In genomic region chr9:33106372-33106771, GRCh38 we compare ENCODE assay signal across 17 cellular contexts. TPM values are rescaled to one million over a fixed set of nuclear protein-coding genes. Genes with fewer than 3 reads are reported as not detected.
DNase-seq lines count a peak whose midpoint lies in the region; ATAC-seq and TF ChIP-seq lines count a peak whose summit lies in the region.
"Had no signal": no experiment of that assay in that cellular context is flagged by ENCODE, and none has a peak within 500 bp of the region (broad histone marks: within the 10 kb centered on the region; RNA-seq: fewer than 3 reads in every experiment).

No MANE protein-coding gene starts in this region.

- in situ Hi-C loops in IMR-90 (cut with MboI; ENCODE audit: low sequenced_read_pairs) = no loop called here

- dilution Hi-C loops in IMR-90 (cut with HindIII; ENCODE audit: low sequenced_read_pairs, unreplicated experiment) = no loop called here

- TF ChIP-seq RAD21 in IMR-90 (IDR thresholded peaks at IDR 0.05; ENCODE audit: low read length) = no peak

- H2BK120ac ChIP-seq in IMR-90 (ENCODE audit: low read depth, low read length) = peak overlapping the region; percentile 28

- peak overlapping the region; percentile 18; the same call in 1 of the 2 replicates for H3K23ac ChIP-seq in IMR-90 (ENCODE audit: low read depth, low read length)

- no CpG with 5 or more reads among the region's 4 CpGs for WGBS in IMR-90 (ENCODE audit: extremely low coverage in 2 of 2, insufficient read length in 1 of 2), 2 experiments
- WGBS in esophagus, 2 donors = 64 to 77% methylated on average over 4 of the region's 4 CpGs

- H3K9ac ChIP-seq in IMR-90 (ENCODE audit: low read depth, low read length) = no peak overlapping the region

- H3K27ac ChIP-seq in ACC112 (ENCODE audit: low read depth, low read length) (peak overlapping the region; percentile 85), IMR-90 (ENCODE audit: insufficient read depth, low read length) (no peak overlapping the region), esophagus (ENCODE audit: low read depth in 2 of 2, low read length in 1 of 2) (peak overlapping the region; percentile 65 to 94)

- no peaks in the 10 kb centered on the region for H4K20me1 ChIP-seq in IMR-90 (ENCODE audit: insufficient read depth, low read length)

- peak overlapping the region; percentile 85 for H3K27ac Mint-ChIP-seq in osteocyte (ENCODE audit: unreplicated experiment)
- H3K27ac Mint-ChIP-seq: activated T-helper 2 cell treated with anti-CD3 and anti-CD28 coated beads, Interferon-gamma antibody, Interleukin-2, Interleukin-4, amounts not matched to agents 10 μg/mL and 5 μg/mL and 100 μg/mL, durations not matched to agents 14 hours and 24 hours and 36 hours; T-helper 1 cell treated with Interleukin-12 subunit alpha and Interleukin-12 subunit beta and Interleukin-4 antibody, amounts not matched to agents 30 μg/mL and 1 μg/mL, for 36 hours had no signal

- H3K79me2 ChIP-seq in ACC112 (ENCODE audit: control insufficient read depth, insufficient read depth, low read length, unreplicated experiment) = no peaks in the 10 kb centered on the region

- CTCF ChIA-PET in IMR-90 (lab: Yijun Ruan, JAX) (interaction anchor here (1.0 kb wide), 1 partner anchor 120 kb away, joined by 4 read pairs; no protein-coding TSS in a partner anchor), HEK293T (lab: Yijun Ruan, JAX) (no interaction called here)

- peak overlapping the region; percentile 80; the same call in 1 of the 2 replicates for H4K91ac ChIP-seq in IMR-90 (ENCODE audit: insufficient read depth, low read depth, low read length)

- H3K4me1 ChIP-seq in ACC112 (ENCODE audit: control insufficient read depth, insufficient read depth, low read length, unreplicated experiment) (peaks cover 59% of the 10 kb centered on the region), IMR-90 (ENCODE audit: control insufficient read depth, insufficient read depth, low read length) (peaks cover 23% of the 10 kb centered on the region), esophagus (ENCODE audit: control insufficient read depth in 2 of 2, insufficient read depth in 2 of 2, low read length in 1 of 2) (peaks cover 2 to 14% of the 10 kb centered on the region in 2 donors)

- peak overlapping the region; percentile 73 for H2AK5ac ChIP-seq in IMR-90 (ENCODE audit: low read depth, low read length)

- no peak for ATAC-seq in IMR-90 (ENCODE audit: low read depth)
- ATAC-seq in HG03025 (IDR thresholded peaks at IDR 0.05; ENCODE audit: low FRiP score, unreplicated experiment) = no peak
- ATAC-seq in GM19455 (IDR thresholded peaks at IDR 0.05; ENCODE audit: unreplicated experiment) = no peak
- ATAC-seq: K562 had no signal

- peaks cover 0 to 16% of the 10 kb centered on the region in 2 experiments; a peak in 1 of 4 replicates for H3K79me1 ChIP-seq in IMR-90 (ENCODE audit: low read depth in 1 of 2, low read length in 2 of 2)

- H3K4ac ChIP-seq in IMR-90 (ENCODE audit: low read depth, low read length) = peak overlapping the region; percentile 62

- no peaks in the 10 kb centered on the region for H3K9me3 Mint-ChIP-seq in osteocyte (ENCODE audit: unreplicated experiment)
- H3K9me3 Mint-ChIP-seq: activated T-helper 2 cell treated with anti-CD3 and anti-CD28 coated beads, Interferon-gamma antibody, Interleukin-2, Interleukin-4, amounts not matched to agents 10 μg/mL and 5 μg/mL and 100 μg/mL, durations not matched to agents 14 hours and 24 hours and 36 hours; brain; T-helper 1 cell treated with Interleukin-12 subunit alpha and Interleukin-12 subunit beta and Interleukin-4 antibody, amounts not matched to agents 30 μg/mL and 1 μg/mL, for 36 hours had no signal

- H4K8ac ChIP-seq in IMR-90 (ENCODE audit: low read depth in 2 of 2, low read length in 2 of 2) = peak overlapping the region; percentile 83 to 88; a peak in 3 of 4 replicates

- peaks cover 63% of the 10 kb centered on the region for H3K4me1 Mint-ChIP-seq in osteocyte (ENCODE audit: unreplicated experiment)

- peak overlapping the region; percentile 6 for H2AK9ac ChIP-seq in IMR-90 (replicated peaks; ENCODE audit: low read depth, low read length, poor library complexity)

- H3K27me3 ChIP-seq in ACC112 (ENCODE audit: insufficient read depth, low read length) (no peaks in the 10 kb centered on the region), IMR-90 (ENCODE audit: control insufficient read depth, insufficient read depth, low read length) (no peaks in the 10 kb centered on the region), esophagus (ENCODE audit: control insufficient read depth in 1 of 2, insufficient read depth in 2 of 2, low read length in 2 of 2) (no peaks in the 10 kb centered on the region)

- H3K36me3 ChIP-seq in ACC112 (ENCODE audit: insufficient read depth, low read length) = peaks cover 3% of the 10 kb centered on the region; the same call in 1 of the 2 replicates
- H3K36me3 ChIP-seq in IMR-90 (ENCODE audit: control insufficient read depth, insufficient read depth, low read length) = peaks cover 2% of the 10 kb centered on the region; the same call in 1 of the 2 replicates
- H3K36me3 ChIP-seq in esophagus (ENCODE audit: control insufficient read depth in 2 of 2, insufficient read depth in 2 of 2, low read length in 1 of 2) = peaks cover under 1 to 2% of the 10 kb centered on the region in 2 donors

- no peak overlapping the region for H3K4me3 Mint-ChIP-seq in osteocyte (ENCODE audit: unreplicated experiment)
- H3K4me3 Mint-ChIP-seq: brain; T-helper 1 cell treated with Interleukin-12 subunit alpha and Interleukin-12 subunit beta and Interleukin-4 antibody, amounts not matched to agents 30 μg/mL and 1 μg/mL, for 36 hours had no signal

- peak overlapping the region; percentile 73 for H2BK5ac ChIP-seq in IMR-90 (ENCODE audit: low read depth, low read length, poor library complexity, severe bottlenecking)

- H3K36me3 Mint-ChIP-seq in osteocyte (ENCODE audit: unreplicated experiment) = peaks cover 7% of the 10 kb centered on the region
- H3K36me3 Mint-ChIP-seq: brain had no signal

- H3K9me1 ChIP-seq in IMR-90 (ENCODE audit: insufficient read depth, low read length) = peaks cover 29% of the 10 kb centered on the region

- POLR2A ChIA-PET in IMR-90 (lab: Charles Lee; ENCODE audit: unreplicated experiment) (no interaction called here), HEK293T (lab: Yijun Ruan, JAX) (no interaction called here)

- no peaks in the 10 kb centered on the region for H3K27me3 Mint-ChIP-seq in osteocyte (ENCODE audit: unreplicated experiment)

- peak overlapping the region; percentile 82 for H3K18ac ChIP-seq in IMR-90 (ENCODE audit: low read depth, low read length)

- H2BK15ac ChIP-seq in IMR-90 (ENCODE audit: low read depth, low read length) = peak overlapping the region; percentile 83; the same call in 2 of the 3 replicates

- no peak for TF ChIP-seq POLR2A in IMR-90 (IDR thresholded peaks at IDR 0.05; ENCODE audit: low read depth, low read length)

- H3K4me2 ChIP-seq in IMR-90 (ENCODE audit: low read depth, low read length) = no peak overlapping the region

- H3K56ac ChIP-seq in IMR-90 (ENCODE audit: extremely low read depth, insufficient read depth, low read length) = no peak overlapping the region

- H2AFZ ChIP-seq in ACC112 (ENCODE audit: low read length, unreplicated experiment) (no peak overlapping the region), IMR-90 (replicated peaks; ENCODE audit: low read length, poor library complexity) (peak overlapping the region; percentile 72)

- no TSS peak for BruUV-seq in IMR-90 (replicated peaks; lab: Mats Ljungman, UMichigan)

- H4K5ac ChIP-seq in IMR-90 (ENCODE audit: low read depth, low read length) = peak overlapping the region; percentile 87

- TF ChIP-seq CTCF in IMR-90 (conservative IDR thresholded peaks at IDR 0.05; ENCODE audit: low read depth, low read length) (no peak), osteocyte (IDR thresholded peaks at IDR 0.05) (no peak)

- intact Hi-C loops in IMR-90 (cut with micrococcal nuclease) = loop anchor here (2.0 kb wide), 1 partner anchor 26 kb away; no protein-coding TSS in a partner anchor

- no peak for DNase-seq in IMR-90
- DNase-seq in osteocyte (ENCODE audit: extremely low spot score, unreplicated experiment) = no peak
- DNase-seq in cerebellar cortex (ENCODE audit: low spot score) = no peak
- no peak for DNase-seq in HEK293T (ENCODE audit: extremely low spot score)
- DNase-seq: activated CD4-positive, alpha-beta T cell treated with anti-CD3 and anti-CD28 coated beads for 48 hours; NCI-H1436; NCI-H446 treated with DMSO at 0.1 percent for 48 hours; occipital lobe; OCI-M1 had no signal

- peak overlapping the region; percentile 68; the same call in 1 of the 2 replicates for H2BK20ac ChIP-seq in IMR-90 (ENCODE audit: low read depth, low read length)

- peak overlapping the region; percentile 69 for H3K14ac ChIP-seq in IMR-90 (replicated peaks; ENCODE audit: low read depth, low read length)

- H3K9me3 ChIP-seq in IMR-90 (ENCODE audit: control insufficient read depth, insufficient read depth, low read length) = no peaks in the 10 kb centered on the region
- no peaks in the 10 kb centered on the region for H3K9me3 ChIP-seq in esophagus (ENCODE audit: control insufficient read depth in 2 of 2, insufficient read depth in 1 of 2, low read depth in 1 of 2, low read length in 1 of 2)

- H3K4me3 ChIP-seq in ACC112 (ENCODE audit: low read depth, low read length) (no peak overlapping the region), IMR-90 (ENCODE audit: insufficient read depth, low read depth, low read length) (no peak overlapping the region), esophagus (ENCODE audit: low read depth in 1 of 2, low read length in 2 of 2) (no peak overlapping the region)
- H3K4me3 ChIP-seq: K562 had no signal

TF ChIP-seq in IMR-90, 13 proteins besides CTCF, POLR2A, EP300 and RAD21 (continues in another document):
- no peak for TF ChIP-seq SMC3 (IDR thresholded peaks at IDR 0.05; ENCODE audit: low read depth, low read length)

TF ChIP-seq in HEK293T, 16 proteins besides CTCF, POLR2A, EP300 and RAD21 (continues in another document):
- TF ChIP-seq L3MBTL2 (conservative IDR thresholded peaks at IDR 0.05) (no peak), FOXK2 (IDR thresholded peaks at IDR 0.05) (no peak), SP1 (IDR thresholded peaks at IDR 0.05) (no peak), FOXA1 (IDR thresholded peaks at IDR 0.05) (no peak), LEF1 (IDR thresholded peaks at IDR 0.05; ENCODE audit: borderline replicate concordance) (no peak), ZNF384 (IDR thresholded peaks at IDR 0.05) (no peak), ARNT (IDR thresholded peaks at IDR 0.05) (no peak), CTBP1 (IDR thresholded peaks at IDR 0.05; ENCODE audit: borderline replicate concordance) (no peak), FOXM1 (IDR thresholded peaks at IDR 0.05; ENCODE audit: borderline replicate concordance) (no peak), TARDBP (IDR thresholded peaks at IDR 0.05) (no peak), HDGF (IDR thresholded peaks at IDR 0.05; ENCODE audit: borderline replicate concordance) (no peak), ELF4 (IDR thresholded peaks at IDR 0.05) (no peak), BHLHE40 (IDR thresholded peaks at IDR 0.05; ENCODE audit: borderline replicate concordance) (no peak)

RNA-seq across cellular contexts. Expression of gene SMU1, which starts 29.9 kb away (rescaled TPM):
- total RNA-seq in IMR-90 (2012; rRNA removed) (36.0 and 37.8 TPM in 2 replicates), osteocyte (22.4 and 23.0 TPM in 2 replicates)
- polyA plus RNA-seq in IMR-90 (2012; rRNA removed) (8.6 and 11.1 TPM in 2 replicates), esophagus (1 to 10 TPM; 4.8 to 8.5 TPM)
- 3.0 and 4.1 TPM in 2 replicates for polyA plus RNA-seq in IMR-90 (2012; cell fraction: cytosol; rRNA removed)
- 1.4 and 6.1 TPM in 2 replicates for polyA plus RNA-seq in IMR-90 (2012; cell fraction: nucleus; rRNA removed; ENCODE audit: low replicate concordance)
